In the genomic region with DNA sequence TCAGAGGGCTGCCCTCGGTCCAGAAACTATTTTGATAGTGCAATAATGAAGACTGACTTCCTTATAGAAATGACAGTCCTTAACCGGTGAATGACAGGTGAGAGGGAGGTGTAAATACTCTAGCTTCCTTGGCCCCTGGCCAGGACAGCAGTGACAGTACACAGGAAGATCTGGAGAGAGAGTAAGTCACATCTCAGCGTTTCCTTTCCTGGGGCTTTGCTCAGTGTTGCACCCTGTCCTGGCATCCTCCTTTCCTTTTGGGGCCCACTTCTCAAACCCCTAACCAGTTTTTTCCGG, we compare ENCODE assay signal across 11 cellular contexts.
DNase-seq lines count a peak whose midpoint lies in the region; ATAC-seq lines count a peak whose summit lies in the region.
"Had no signal": no experiment of that assay in that cellular context is flagged by ENCODE, and none has a peak within 500 bp of the region (broad histone marks: within the 10 kb centered on the region; RNA-seq: fewer than 3 reads in every experiment).

No MANE protein-coding gene starts in this region.

- peak overlapping the region; percentile 63 for H3K4me3 Mint-ChIP-seq in T-helper 2 cell treated with Interferon-gamma antibody and Interleukin-4, amounts not matched to agents 5 μg/mL and 100 μg/mL, for 36 hours
- H3K4me3 Mint-ChIP-seq in activated naive CD8-positive, alpha-beta T cell, result peak overlapping the region; percentile 30
- H3K4me3 Mint-ChIP-seq in stimulated activated naive B cell treated with anti-CD40 and anti-IgM and Interleukin-4, amounts not matched to agents 10 μg/mL and 1 μg/mL and 100 μg/mL, for 72 hours, result no peak overlapping the region

- peak overlapping the region; percentile 52 for H3K27ac Mint-ChIP-seq in T-helper 2 cell treated with Interferon-gamma antibody and Interleukin-4, amounts not matched to agents 5 μg/mL and 100 μg/mL, for 36 hours
- no peak overlapping the region for H3K27ac Mint-ChIP-seq in activated naive CD8-positive, alpha-beta T cell
- peak overlapping the region; percentile 51 for H3K27ac Mint-ChIP-seq in stimulated activated naive B cell treated with anti-CD40 and anti-IgM and Interleukin-4, amounts not matched to agents 10 μg/mL and 1 μg/mL and 100 μg/mL, for 72 hours

- no peaks in the 10 kb centered on the region for H3K27me3 Mint-ChIP-seq in T-helper 2 cell treated with Interferon-gamma antibody and Interleukin-4, amounts not matched to agents 5 μg/mL and 100 μg/mL, for 36 hours (ENCODE audit: low read depth)
- H3K27me3 Mint-ChIP-seq in activated naive CD8-positive, alpha-beta T cell, result no peaks in the 10 kb centered on the region
- no peaks in the 10 kb centered on the region for H3K27me3 Mint-ChIP-seq in stimulated activated naive B cell treated with anti-CD40 and anti-IgM and Interleukin-4, amounts not matched to agents 10 μg/mL and 1 μg/mL and 100 μg/mL, for 72 hours

- DNase-seq in NCI-H146 (lab: John Stamatoyannopoulos, UW) (peak; percentile 29), NCI-H146 treated with DMSO at 0.1 percent for 48 hours (lab: John Stamatoyannopoulos, UW; ENCODE audit: unreplicated experiment) (no peak), LoVo (ENCODE audit: low spot score) (no peak), DMS 273 treated with DMSO at 0.1 percent for 48 hours (lab: John Stamatoyannopoulos, UW) (no peak), putamen (ENCODE audit: low spot score) (no peak)
- DNase-seq in T-helper 2 cell treated with Interferon-gamma antibody and Interleukin-4, amounts not matched to agents 5 μg/mL and 100 μg/mL, for 36 hours (ENCODE audit: low spot score), result no peak
- DNase-seq in stimulated activated naive B cell treated with anti-CD40 and anti-IgM and Interleukin-4, amounts not matched to agents 10 μg/mL and 1 μg/mL and 100 μg/mL, for 72 hours, result no peak
- DNase-seq: GDM1, NCI-H1092 treated with DMSO at 0.1 percent for 48 hours, pancreas had no signal

- no peaks in the 10 kb centered on the region for H3K9me3 Mint-ChIP-seq in T-helper 2 cell treated with Interferon-gamma antibody and Interleukin-4, amounts not matched to agents 5 μg/mL and 100 μg/mL, for 36 hours
- no peaks in the 10 kb centered on the region for H3K9me3 Mint-ChIP-seq in activated naive CD8-positive, alpha-beta T cell (ENCODE audit: low read depth)
- H3K9me3 Mint-ChIP-seq in stimulated activated naive B cell treated with anti-CD40 and anti-IgM and Interleukin-4, amounts not matched to agents 10 μg/mL and 1 μg/mL and 100 μg/mL, for 72 hours, result no peaks in the 10 kb centered on the region

- H3K36me3 Mint-ChIP-seq in T-helper 2 cell treated with Interferon-gamma antibody and Interleukin-4, amounts not matched to agents 5 μg/mL and 100 μg/mL, for 36 hours (ENCODE audit: low read depth), result peaks cover 11% of the 10 kb centered on the region
- no peaks in the 10 kb centered on the region for H3K36me3 Mint-ChIP-seq in activated naive CD8-positive, alpha-beta T cell
- peaks cover 11 to 60% of the 10 kb centered on the region in 2 donors for H3K36me3 Mint-ChIP-seq in stimulated activated naive B cell treated with anti-CD40 and anti-IgM and Interleukin-4, amounts not matched to agents 10 μg/mL and 1 μg/mL and 100 μg/mL, for 72 hours

- no peak for ATAC-seq in stimulated activated naive B cell treated with anti-CD40 and anti-IgM and Interleukin-4, amounts not matched to agents 10 μg/mL and 1 μg/mL and 100 μg/mL, for 72 hours (replicated peaks)
- ATAC-seq: pancreas had no signal

- H3K4me1 Mint-ChIP-seq in T-helper 2 cell treated with Interferon-gamma antibody and Interleukin-4, amounts not matched to agents 5 μg/mL and 100 μg/mL, for 36 hours (ENCODE audit: low read depth), result peaks cover 70% of the 10 kb centered on the region
- peaks cover 59% of the 10 kb centered on the region for H3K4me1 Mint-ChIP-seq in activated naive CD8-positive, alpha-beta T cell (ENCODE audit: low read depth)
- peaks cover 31 to 45% of the 10 kb centered on the region in 2 donors for H3K4me1 Mint-ChIP-seq in stimulated activated naive B cell treated with anti-CD40 and anti-IgM and Interleukin-4, amounts not matched to agents 10 μg/mL and 1 μg/mL and 100 μg/mL, for 72 hours

Comparison
In these comparisons a context has a peak if more than half of its experiments do, and no peak if none do; other contexts are left out.
1. H3K4me3 Mint-ChIP-seq: peak in T-helper 2 cell treated with Interferon-gamma antibody and Interleukin-4, amounts not matched to agents 5 μg/mL and 100 μg/mL, for 36 hours (single experiment) and activated naive CD8-positive, alpha-beta T cell (single experiment); none in stimulated activated naive B cell treated with anti-CD40 and anti-IgM and Interleukin-4, amounts not matched to agents 10 μg/mL and 1 μg/mL and 100 μg/mL, for 72 hours (0 of 2).